In the genomic region with DNA sequence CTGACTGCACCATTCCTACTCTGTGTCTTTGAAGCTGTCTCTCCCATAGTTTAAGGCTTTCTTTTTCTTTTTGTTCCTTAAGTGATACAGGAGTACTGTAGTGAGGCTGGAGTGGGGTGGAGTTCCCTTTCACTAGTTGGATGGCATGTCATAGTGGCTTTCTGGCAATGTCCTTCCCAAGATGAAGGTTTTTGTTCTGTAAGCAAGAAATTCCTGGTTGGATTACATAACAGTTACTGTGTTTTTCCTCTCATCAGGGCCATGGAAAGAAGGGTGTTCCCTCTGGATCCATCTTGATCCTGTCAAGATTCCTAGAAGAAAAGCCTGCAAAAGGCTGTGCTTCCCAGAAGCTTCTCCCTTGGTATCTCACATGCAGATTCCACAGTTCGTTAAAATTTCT, we compare ENCODE assay signal across 21 cellular contexts.
"Had no signal": no experiment of that assay in that cellular context is flagged by ENCODE, and none has a peak within 500 bp of the region (broad histone marks: within the 10 kb centered on the region; RNA-seq: fewer than 3 reads in every experiment).

No MANE protein-coding gene starts in this region.

- H3K9me3 Mint-ChIP-seq: T-helper 1 cell treated with Interleukin-12 subunit alpha and Interleukin-12 subunit beta and Interleukin-4 antibody, amounts not matched to agents 30 μg/mL and 1 μg/mL, for 36 hours had no signal

- H3K36me3 ChIP-seq: breast epithelium, colonic mucosa, ovary, prostate gland, suprapubic skin, tibial nerve, uterus had no signal

- ATAC-seq: activated CD4-positive, alpha-beta T cell treated with anti-CD3 and anti-CD28 coated beads for 36 hours; foreskin keratinocyte had no signal

- H3K27ac Mint-ChIP-seq: activated B cell treated with CpG ODN at 0.5 μM for 24 hours; activated CD4-positive, alpha-beta T cell treated with anti-CD3 and anti-CD28 coated beads for 36 hours; activated naive CD8-positive, alpha-beta T cell treated with anti-CD3 and anti-CD28 coated beads for 36 hours; stimulated activated naive CD8-positive, alpha-beta T cell treated with anti-CD3 and anti-CD28 coated beads, Interleukin-15, Interleukin-2, amounts not matched to agents 100 ng/mL and 50 ng/mL, for 24 hours; T-helper 1 cell treated with Interleukin-12 subunit alpha and Interleukin-12 subunit beta and Interleukin-4 antibody, amounts not matched to agents 30 μg/mL and 1 μg/mL, for 36 hours had no signal

- H3K9me3 ChIP-seq: breast epithelium, colonic mucosa, ovary, prostate gland, suprapubic skin, uterus had no signal

- H3K4me3 ChIP-seq: breast epithelium, colonic mucosa, hepatocyte, ovary, prostate gland, skin epidermis, suprapubic skin, tibial nerve, uterus had no signal

- H3K27me3 ChIP-seq: breast epithelium, colonic mucosa, foreskin keratinocyte, hepatocyte, ovary, suprapubic skin, tibial nerve, uterus had no signal

- H3K36me3 Mint-ChIP-seq: activated naive CD8-positive, alpha-beta T cell treated with anti-CD3 and anti-CD28 coated beads for 36 hours had no signal

- H3K4me3 Mint-ChIP-seq: activated B cell treated with CpG ODN at 0.5 μM for 24 hours; activated CD4-positive, alpha-beta T cell treated with anti-CD3 and anti-CD28 coated beads for 36 hours; activated naive CD8-positive, alpha-beta T cell treated with anti-CD3 and anti-CD28 coated beads for 36 hours; stimulated activated naive CD8-positive, alpha-beta T cell treated with anti-CD3 and anti-CD28 coated beads, Interleukin-15, Interleukin-2, amounts not matched to agents 100 ng/mL and 50 ng/mL, for 24 hours; T-helper 1 cell treated with Interleukin-12 subunit alpha and Interleukin-12 subunit beta and Interleukin-4 antibody, amounts not matched to agents 30 μg/mL and 1 μg/mL, for 36 hours had no signal

- H2AFZ ChIP-seq: hepatocyte had no signal

- H3K79me2 ChIP-seq: hepatocyte had no signal

- H3K27ac ChIP-seq: breast epithelium, colonic mucosa, foreskin keratinocyte, hepatocyte, ovary, prostate gland, uterus had no signal

- H3K4me2 ChIP-seq: hepatocyte had no signal

- DNase-seq: activated B cell treated with CpG ODN at 0.5 μM for 24 hours; activated CD4-positive, alpha-beta T cell treated with anti-CD3 and anti-CD28 coated beads for 36 hours; activated CD4-positive, alpha-beta T cell treated with anti-CD3 and anti-CD28 coated beads, Interleukin-2, amount 50 U/mL, for 4 hours; activated naive CD4-positive, alpha-beta T cell treated with Interleukin-2 at 50 U/mL for 16 hours; activated naive CD8-positive, alpha-beta T cell treated with anti-CD3 and anti-CD28 coated beads for 36 hours; activated T-cell treated with anti-CD3 and anti-CD28 coated beads, Interleukin-2, amount 50 U/mL, for 48 hours; colonic mucosa; foreskin keratinocyte; mesenchymal stem cell; ovary; stimulated activated CD4-positive, alpha-beta T cell treated with anti-CD3 and anti-CD28 coated beads, Interleukin-1b, Interleukin-23, amount 100 ng/mL, for 48 hours; T1000; uterus had no signal

- H3K4me1 Mint-ChIP-seq: activated B cell treated with CpG ODN at 0.5 μM for 24 hours; activated CD4-positive, alpha-beta T cell treated with anti-CD3 and anti-CD28 coated beads for 36 hours; activated naive CD8-positive, alpha-beta T cell treated with anti-CD3 and anti-CD28 coated beads for 36 hours had no signal

- H3K4me1 ChIP-seq: breast epithelium, colonic mucosa, foreskin keratinocyte, prostate gland, suprapubic skin, tibial nerve, uterus had no signal
